ENCODE assay signal across 8 cellular contexts in the genomic region with DNA sequence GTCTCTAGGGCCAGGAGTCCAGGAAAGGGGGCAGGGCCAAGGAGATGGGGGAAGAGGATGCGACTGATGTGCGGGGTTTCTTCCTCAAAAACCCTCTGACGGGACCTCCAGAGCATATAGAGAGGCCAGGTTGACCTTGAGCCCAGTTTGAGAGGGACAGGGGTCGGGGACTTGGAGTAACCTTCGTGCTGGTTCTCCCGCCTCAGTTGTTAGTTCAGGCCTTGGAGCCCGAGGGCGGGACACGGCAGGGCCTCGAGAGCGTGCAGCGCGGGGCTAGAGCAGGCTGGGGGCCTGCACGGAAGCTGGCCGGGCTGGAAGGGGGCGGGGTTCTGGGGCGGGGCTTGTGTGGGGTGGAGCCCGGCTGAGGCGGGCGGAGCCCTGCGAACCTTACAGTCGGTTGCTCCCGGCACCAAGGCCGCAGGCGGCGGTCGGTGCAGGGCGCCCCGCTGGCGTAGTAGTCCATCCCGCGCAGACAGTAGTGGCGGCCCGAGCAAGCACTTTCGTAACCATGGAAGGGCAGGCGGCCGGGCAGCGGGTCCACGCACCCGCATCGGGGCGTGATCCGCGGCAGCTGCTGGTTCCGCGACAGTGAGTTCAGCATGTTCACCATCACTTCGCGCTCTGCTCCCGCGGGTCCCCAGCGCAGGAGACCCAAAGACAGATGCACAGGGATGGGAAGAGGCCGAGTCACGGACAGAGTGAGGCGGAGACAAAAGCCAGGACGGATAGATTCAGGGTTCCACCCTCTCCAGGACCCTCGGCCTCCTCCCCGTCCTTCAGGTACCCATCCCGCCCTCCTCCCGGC. TPM values are rescaled to one million over a fixed set of nuclear protein-coding genes. Genes with fewer than 3 reads are reported as not detected.
DNase-seq lines count a peak whose midpoint lies in the region; ATAC-seq, FAIRE-seq and TF ChIP-seq lines count a peak whose summit lies in the region.

No MANE protein-coding gene starts in this region.

- peak; percentile 70 for TF ChIP-seq POLR2A in NB4 (IDR thresholded peaks at IDR 0.05; ENCODE audit: extremely low read depth, insufficient read length)
- TF ChIP-seq POLR2A in prostate gland (IDR thresholded peaks at IDR 0.05), result peak; percentile 66

- H3K4me3 Mint-ChIP-seq in T-helper 2 cell treated with Interferon-gamma antibody and Interleukin-4, amounts not matched to agents 5 μg/mL and 100 μg/mL, for 36 hours, result peak overlapping the region; percentile 86

- FAIRE-seq in GM19239 (lab: Jason Lieb, UNC), result peak; percentile 81

- CTCF ChIA-PET in AG04449 (lab: Yijun Ruan, JAX), result interaction anchor here (0.7 to 8.7 kb wide), 15 partner anchors 8 to 230 kb away, joined by 3 to 154 read pairs (median 7); no protein-coding TSS in a partner anchor

- H3K36me3 Mint-ChIP-seq in T-helper 2 cell treated with Interferon-gamma antibody and Interleukin-4, amounts not matched to agents 5 μg/mL and 100 μg/mL, for 36 hours (ENCODE audit: low read depth), result no peaks in the 10 kb centered on the region

- peaks cover 31% of the 10 kb centered on the region for H3K4me1 Mint-ChIP-seq in T-helper 2 cell treated with Interferon-gamma antibody and Interleukin-4, amounts not matched to agents 5 μg/mL and 100 μg/mL, for 36 hours (ENCODE audit: low read depth)

- peaks cover 2% of the 10 kb centered on the region for H3K4me1 ChIP-seq in right cardiac atrium (ENCODE audit: control insufficient read depth, insufficient read depth, low read length)
- H3K4me1 ChIP-seq in prostate gland (replicated peaks), result peaks cover 7% of the 10 kb centered on the region
- no peaks in the 10 kb centered on the region for H3K4me1 ChIP-seq in urinary bladder (ENCODE audit: insufficient read depth)

- peak overlapping the region; percentile 77 for H3K27ac Mint-ChIP-seq in T-helper 2 cell treated with Interferon-gamma antibody and Interleukin-4, amounts not matched to agents 5 μg/mL and 100 μg/mL, for 36 hours

- H3K9me3 Mint-ChIP-seq in T-helper 2 cell treated with Interferon-gamma antibody and Interleukin-4, amounts not matched to agents 5 μg/mL and 100 μg/mL, for 36 hours, result no peaks in the 10 kb centered on the region

- H3K9me3 ChIP-seq in right cardiac atrium (ENCODE audit: control insufficient read depth, low read length) (no peaks in the 10 kb centered on the region), prostate gland (no peaks in the 10 kb centered on the region)

- POLR2A ChIA-PET in AG04449 (lab: Yijun Ruan, JAX), result no interaction called here

- DNase-seq in AG04449 (ENCODE audit: low read depth, low spot score) (no peak), GM19239 (ENCODE audit: insufficient read length, low spot score) (peak; percentile 82), NB4 (ENCODE audit: low read depth) (peak; percentile 95), anterior cingulate cortex (lab: John Stamatoyannopoulos, UW) (peak in 55 of 58 donors; percentile 26 to 85 (median 65)), right cardiac atrium (peak; percentile 81 to 93 (median 92)), prostate gland (ENCODE audit: low spot score) (peak; percentile 61)
- DNase-seq in T-helper 2 cell treated with Interferon-gamma antibody and Interleukin-4, amounts not matched to agents 5 μg/mL and 100 μg/mL, for 36 hours (ENCODE audit: low spot score), result peak; percentile 69

- peak overlapping the region; percentile 37 for H3K27ac ChIP-seq in right cardiac atrium (ENCODE audit: low read length)
- H3K27ac ChIP-seq in prostate gland, result peak overlapping the region; percentile 55
- H3K27ac ChIP-seq in urinary bladder (ENCODE audit: low read depth), result peak overlapping the region; percentile 47

- 3% methylated on average over 59 of the region's 59 CpGs for WGBS in right cardiac atrium
- WGBS in prostate gland, result 8% methylated on average over 23 of the region's 59 CpGs
- WGBS in urinary bladder, result 3% methylated on average over 59 of the region's 59 CpGs

- H3K36me3 ChIP-seq in prostate gland (no peaks in the 10 kb centered on the region), urinary bladder (ENCODE audit: insufficient read depth) (no peaks in the 10 kb centered on the region)

- H3K4me3 ChIP-seq in AG04449 (ENCODE audit: low read depth, low read length), result peak overlapping the region; percentile 56
- no peak overlapping the region for H3K4me3 ChIP-seq in NB4 (ENCODE audit: low read depth, low read length)
- H3K4me3 ChIP-seq in right cardiac atrium (ENCODE audit: low read length), result peak overlapping the region; percentile 46
- H3K4me3 ChIP-seq in prostate gland, result peak overlapping the region; percentile 32 to 42
- H3K4me3 ChIP-seq in urinary bladder (ENCODE audit: low read depth, low read length), result peak overlapping the region; percentile 47

- H3K27me3 Mint-ChIP-seq in T-helper 2 cell treated with Interferon-gamma antibody and Interleukin-4, amounts not matched to agents 5 μg/mL and 100 μg/mL, for 36 hours (ENCODE audit: low read depth), result peaks cover 3% of the 10 kb centered on the region

- intact Hi-C loops in right cardiac atrium (cut with DNase I) (loop anchor here in 1 of 4 donors (2.0 kb wide), 1 partner anchor 46 kb away; no protein-coding TSS in a partner anchor), prostate gland (cut with DNase I) (no loop called here)

- peak; percentile 83 to 86 for ATAC-seq in right cardiac atrium

- no peak for TF ChIP-seq CTCF in AG04449 (IDR thresholded peaks at IDR 0.05; ENCODE audit: insufficient read depth, low read length, missing control alignments)
- no peak for TF ChIP-seq CTCF in NB4 (IDR thresholded peaks at IDR 0.05; ENCODE audit: low read depth, low read length)
- peak in 2 of 4 experiments; percentile 8 to 14 for TF ChIP-seq CTCF in prostate gland (IDR thresholded peaks at IDR 0.05)

- no peaks in the 10 kb centered on the region for H3K27me3 ChIP-seq in right cardiac atrium (ENCODE audit: control insufficient read depth, insufficient read depth)
- H3K27me3 ChIP-seq in prostate gland (replicated peaks; ENCODE audit: insufficient read depth), result no peaks in the 10 kb centered on the region

RNA-seq across cellular contexts. Expression of a gene that starts 4.0 kb away (rescaled TPM):
- total RNA-seq in right cardiac atrium, result 1 to 10 TPM; 4.6 to 5.2 (median 4.8) TPM
- polyA plus RNA-seq in right cardiac atrium, result 1.9 TPM
- total RNA-seq in prostate gland, result 1 to 10 TPM; 3.4 to 9.0 TPM
- 2.4 TPM for total RNA-seq in urinary bladder
- polyA plus RNA-seq in urinary bladder, result 9.8 TPM

RNA-seq across cellular contexts. Expression of a gene that starts 51.3 kb away (rescaled TPM):
- total RNA-seq in right cardiac atrium, result 10 to 100 TPM; 20.5 to 27.4 (median 22.6) TPM
- polyA plus RNA-seq in right cardiac atrium, result 27.4 TPM
- 10 to 100 TPM; 18.0 to 45.8 TPM for total RNA-seq in prostate gland
- total RNA-seq in urinary bladder, result 22.1 TPM
- polyA plus RNA-seq in urinary bladder, result 36.2 TPM

RNA-seq across cellular contexts. Expression of a gene that starts 51.6 kb away (rescaled TPM):
- total RNA-seq in right cardiac atrium (under 1 TPM; 0.25 to 0.54 (median 0.40) TPM), prostate gland (1 to 10 TPM; 1.7 to 7.3 TPM), urinary bladder (5.8 TPM)
- polyA plus RNA-seq in right cardiac atrium (0.23 TPM), urinary bladder (0.32 TPM)
